31 cellular contexts compared by ENCODE assay signal in the genomic region with DNA sequence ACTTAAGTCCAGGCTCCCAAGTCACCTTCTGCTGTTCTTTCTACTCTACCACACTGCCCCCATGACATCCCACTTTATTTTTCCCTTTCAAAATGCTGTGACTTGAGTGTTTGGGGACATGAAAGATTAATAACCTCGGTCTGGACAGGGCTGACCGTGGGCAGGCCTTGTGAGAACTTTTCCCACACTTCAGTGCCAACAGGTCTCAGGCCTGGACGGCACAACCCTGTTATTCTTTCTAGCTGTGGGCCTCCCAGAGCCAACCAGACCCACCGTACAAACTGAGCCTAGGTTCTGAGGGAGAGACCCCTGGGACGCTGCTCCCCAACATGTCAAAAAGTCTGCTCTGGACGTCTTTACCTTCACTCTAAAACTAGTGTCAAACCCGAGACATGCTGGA.
"Had no signal": no experiment of that assay in that cellular context is flagged by ENCODE, and none has a peak within 500 bp of the region (broad histone marks: within the 10 kb centered on the region; RNA-seq: fewer than 3 reads in every experiment).

No MANE protein-coding gene starts in this region.

- H3K36me3 ChIP-seq: breast epithelium had no signal

- H3K4me1 ChIP-seq: breast epithelium had no signal

- DNase-seq: activated B cell treated with CpG ODN at 0.5 μM for 24 hours; activated CD4-positive, alpha-beta memory T cell treated with anti-CD3 and anti-CD28 coated beads, Interleukin-2, amount 10 ng/mL, durations not matched to agents 7 days and 5 days; activated CD4-positive, alpha-beta T cell treated with anti-CD3 and anti-CD28 coated beads for 4 hours; activated CD4-positive, alpha-beta T cell treated with anti-CD3 and anti-CD28 coated beads, Interleukin-2, amount 50 U/mL, for 1 hour; activated CD4-positive, CD25-positive, alpha-beta regulatory T cell treated with anti-CD3 and anti-CD28 coated beads, Interleukin-2, amount 50 U/mL, for 72 hours; activated CD8-positive, alpha-beta memory T cell treated with anti-CD3 and anti-CD28 coated beads for 24 hours; activated CD8-positive, alpha-beta memory T cell treated with anti-CD3 and anti-CD28 coated beads, Interleukin-2, amount 10 ng/mL, durations not matched to agents 7 days and 5 days; activated CD8-positive, alpha-beta memory T cell treated with anti-CD3 and anti-CD28 coated beads, Interleukin-2, amount 50 U/mL, for 48 hours; activated effector memory CD4-positive, alpha-beta T cell treated with Interleukin-2 at 50 U/mL for 16 hours; activated naive CD4-positive, alpha-beta T cell treated with anti-CD3 and anti-CD28 coated beads, Interleukin-2, amount 50 U/mL, for 16 hours; activated naive CD8-positive, alpha-beta T cell treated with anti-CD3 and anti-CD28 coated beads for 36 hours; activated T-cell treated with anti-CD3 and anti-CD28 coated beads, Interleukin-2, amount 50 U/mL, for 48 hours; amniotic stem cell; body of pancreas; Karpas-422; KBM-7; NCI-H1105; NCI-H1417 treated with DMSO at 0.1 percent for 48 hours; NCI-H187 treated with DMSO at 0.1 percent for 48 hours; NCI-H345; NCI-H524 treated with DMSO at 0.1 percent for 48 hours; NK-92 treated with Interleukin-12 subunit alpha and Interleukin-12 subunit beta, amount 100 ng/mL, for 24 hours; PC-3; SIG-M5; T-cell; T-helper 17 cell had no signal

- ATAC-seq: activated CD8-positive, alpha-beta memory T cell treated with anti-CD3 and anti-CD28 coated beads, Interleukin-2, amount 10 ng/mL, durations not matched to agents 7 days and 5 days; body of pancreas; PC-3; Right ventricle myocardium inferior; SK-N-SH treated with all-trans-retinoic acid at 6 μM for 48 hours; T-cell; T-helper 17 cell had no signal

- H3K27ac ChIP-seq: body of pancreas, breast epithelium, RWPE1, VCaP had no signal

- H3K27me3 ChIP-seq: body of pancreas, breast epithelium had no signal

- H3K4me3 ChIP-seq: body of pancreas, breast epithelium had no signal

- H3K9me3 ChIP-seq: body of pancreas, breast epithelium had no signal
